ENCODE assay signal across 13 cellular contexts in the genomic region with DNA sequence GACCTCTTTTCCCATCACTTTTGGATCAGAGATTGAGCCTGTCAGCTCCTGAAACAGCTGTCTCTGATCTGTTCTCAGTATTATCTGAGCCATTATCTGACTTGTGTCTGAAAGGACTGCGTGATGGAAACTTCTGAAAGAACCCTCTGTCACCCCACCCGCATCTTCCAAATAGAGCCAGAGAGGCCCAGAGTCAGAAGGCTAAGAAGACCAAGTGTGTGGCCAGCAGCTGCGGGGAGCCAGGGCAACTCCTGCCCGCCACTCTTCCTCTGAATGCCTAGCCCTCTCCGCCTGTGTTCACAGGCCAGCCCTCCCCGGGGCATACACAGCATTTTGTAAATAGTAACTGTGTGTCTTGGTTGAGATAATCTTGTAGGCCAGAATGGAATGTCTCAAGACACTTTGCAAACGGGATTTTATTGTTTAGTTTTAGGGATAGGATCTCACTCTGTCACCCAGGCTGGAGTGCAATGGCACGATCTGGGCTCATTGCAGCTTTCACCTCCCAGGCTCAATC.
A peak's percentile ranks its signal among the peaks of the same experiment; 100 is the strongest.
DNase-seq lines count a peak whose midpoint lies in the region; ATAC-seq and TF ChIP-seq lines count a peak whose summit lies in the region.
"Had no signal": no experiment of that assay in that cellular context is flagged by ENCODE, and none has a peak within 500 bp of the region (broad histone marks: within the 10 kb centered on the region; RNA-seq: fewer than 3 reads in every experiment).

No MANE protein-coding gene starts in this region.

- intact Hi-C loops in lower lobe of right lung (cut with DNase I), result no loop called here

- H3K4me3 ChIP-seq in H7 (ENCODE audit: insufficient read depth, low read depth, low read length), result no peak overlapping the region
- no peak overlapping the region for H3K4me3 ChIP-seq in lower lobe of right lung
- H3K4me3 ChIP-seq in skin epidermis, result no peak overlapping the region
- H3K4me3 ChIP-seq: right lobe of liver had no signal

- H3K27me3 ChIP-seq in H7 (ENCODE audit: control insufficient read depth, insufficient read depth, low read length) (no peaks in the 10 kb centered on the region; the same call in 1 of the 2 replicates), lower lobe of right lung (ENCODE audit: low read depth) (no peaks in the 10 kb centered on the region)
- H3K27me3 ChIP-seq: right lobe of liver had no signal

- no peaks in the 10 kb centered on the region for H3K9me3 ChIP-seq in lower lobe of right lung
- H3K9me3 ChIP-seq: right lobe of liver had no signal

- H3K27me3 Mint-ChIP-seq in immature natural killer cell (ENCODE audit: low read depth in 3 of 3), result peaks cover 0 to 2% (median 0%) of the 10 kb centered on the region in 3 donors
- H3K27me3 Mint-ChIP-seq: activated T-cell treated with anti-CD3 and anti-CD28 coated beads, Interleukin-2, amount 50 U/mL, for 24 hours had no signal

- peak; percentile 78 to 87 for ATAC-seq in lower lobe of right lung

- peaks cover 4 to 21% (median 5%) of the 10 kb centered on the region in 3 donors for H3K36me3 Mint-ChIP-seq in immature natural killer cell

- H3K4me1 ChIP-seq in lower lobe of right lung, result peaks cover 8% of the 10 kb centered on the region
- H3K4me1 ChIP-seq: right lobe of liver had no signal

- CTCF ChIA-PET in HEK293T (lab: Yijun Ruan, JAX), result no interaction called here

- H3K27ac ChIP-seq in cingulate gyrus (ENCODE audit: low read depth, low read length) (peak overlapping the region; percentile 13), lower lobe of right lung (peak overlapping the region; percentile 74), skin epidermis (peak overlapping the region in 14 of 21 experiments; percentile 15 to 81 (median 54))
- H3K27ac ChIP-seq: right lobe of liver, WERI-Rb-1 had no signal

- peaks cover 0 to 5% of the 10 kb centered on the region in 2 donors for H3K4me1 Mint-ChIP-seq in immature natural killer cell

- no peak for TF ChIP-seq CTCF in lower lobe of right lung (IDR thresholded peaks at IDR 0.05)

- POLR2A ChIA-PET in HEK293T (lab: Yijun Ruan, JAX), result no interaction called here

- no peaks in the 10 kb centered on the region for H3K9me3 Mint-ChIP-seq in immature natural killer cell
- H3K9me3 Mint-ChIP-seq: activated T-cell treated with anti-CD3 and anti-CD28 coated beads, Interleukin-2, amount 50 U/mL, for 24 hours had no signal

- DNase-seq in H7 (peak; percentile 30), lower lobe of right lung (no peak), immature natural killer cell (no peak), HEK293T (ENCODE audit: extremely low spot score) (no peak), NCI-H524 treated with DMSO at 0.1 percent for 48 hours (lab: John Stamatoyannopoulos, UW) (no peak)
- no peak for DNase-seq in activated CD4-positive, alpha-beta T cell treated with anti-CD3 and anti-CD28 coated beads for 48 hours
- DNase-seq: activated T-cell treated with anti-CD3 and anti-CD28 coated beads, Interleukin-2, amount 50 U/mL, for 24 hours; midbrain; right lobe of liver; RPMI8226; WERI-Rb-1 had no signal

- H3K36me3 ChIP-seq in H7 (replicated peaks; ENCODE audit: control insufficient read depth, insufficient read depth, low read length) (no peaks in the 10 kb centered on the region), lower lobe of right lung (no peaks in the 10 kb centered on the region)
- H3K36me3 ChIP-seq: right lobe of liver, WERI-Rb-1 had no signal

- no peak overlapping the region for H3K4me3 Mint-ChIP-seq in immature natural killer cell
- H3K4me3 Mint-ChIP-seq: activated T-cell treated with anti-CD3 and anti-CD28 coated beads, Interleukin-2, amount 50 U/mL, for 24 hours had no signal

- H3K27ac Mint-ChIP-seq in immature natural killer cell, result peak overlapping the region in 1 of 6 donors; percentile 34
- H3K27ac Mint-ChIP-seq: activated T-cell treated with anti-CD3 and anti-CD28 coated beads, Interleukin-2, amount 50 U/mL, for 24 hours had no signal

TF ChIP-seq in HEK293T, 16 proteins besides CTCF, POLR2A, EP300 and RAD21:
- TF ChIP-seq ELF4 (IDR thresholded peaks at IDR 0.05) (no peak), ZNF384 (IDR thresholded peaks at IDR 0.05) (no peak), TARDBP (IDR thresholded peaks at IDR 0.05) (no peak), FOXM1 (IDR thresholded peaks at IDR 0.05; ENCODE audit: borderline replicate concordance) (no peak), HDGF (IDR thresholded peaks at IDR 0.05; ENCODE audit: borderline replicate concordance) (no peak), CTBP1 (IDR thresholded peaks at IDR 0.05; ENCODE audit: borderline replicate concordance) (no peak), BHLHE40 (IDR thresholded peaks at IDR 0.05; ENCODE audit: borderline replicate concordance) (no peak)
TF ChIP-seq in HEK293T: peak in this region for 0.

Comparison
In these comparisons a context has a peak if more than half of its experiments do, and no peak if none do; other contexts are left out.
1. H3K27ac ChIP-seq: peak in every context shown above with its lines; median percentile 74 in lower lobe of right lung; 54 in skin epidermis; 13 in cingulate gyrus.